Comparison of ENCODE assay signal across 20 cellular contexts in the genomic region with DNA sequence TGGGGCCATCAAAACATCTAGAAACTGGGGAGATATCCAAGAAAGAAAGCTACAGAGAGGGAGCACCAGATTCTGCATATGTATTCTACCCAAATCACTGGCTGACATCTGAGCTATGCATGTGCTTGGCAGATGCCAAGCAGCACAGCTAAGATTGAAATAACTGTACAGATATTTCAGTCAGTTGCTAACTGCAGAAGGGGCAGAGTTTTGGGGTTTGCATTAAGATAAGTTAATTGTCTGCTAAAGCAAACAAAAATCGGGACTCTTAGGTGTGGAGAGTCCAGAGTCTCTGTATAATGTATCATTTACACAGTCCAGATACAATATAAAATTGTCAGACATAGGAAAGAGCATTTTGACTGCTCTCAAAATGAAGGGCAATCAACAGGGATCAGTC.
DNase-seq lines count a peak whose midpoint lies in the region; ATAC-seq and TF ChIP-seq lines count a peak whose summit lies in the region.
"Had no signal": no experiment of that assay in that cellular context is flagged by ENCODE, and none has a peak within 500 bp of the region (broad histone marks: within the 10 kb centered on the region; RNA-seq: fewer than 3 reads in every experiment).

No MANE protein-coding gene starts in this region.

- no peak for TF ChIP-seq CTCF in brain microvascular endothelial cell (IDR thresholded peaks at IDR 0.05; ENCODE audit: low read depth, low read length, missing control alignments)

- DNase-seq in fibroblast of peridontal ligament (ENCODE audit: extremely low read depth) (peak; percentile 55), brain microvascular endothelial cell (no peak)
- DNase-seq: activated CD4-positive, alpha-beta T cell treated with anti-CD3 and anti-CD28 coated beads for 48 hours; activated T-cell treated with anti-CD3 and anti-CD28 coated beads for 4 hours; DMS53; GOT3; NCI-H1436 treated with DMSO at 0.1 percent for 48 hours; NCI-H226; stimulated activated CD4-positive, alpha-beta T cell treated with anti-CD3 and anti-CD28 coated beads, Interleukin-4, amount 100 ng/mL, for 24 hours; T-cell; trophoblast cell had no signal

- no peak overlapping the region for H3K4me3 ChIP-seq in brain microvascular endothelial cell (ENCODE audit: low read depth, low read length)
- H3K4me3 ChIP-seq: gastroesophageal sphincter, hepatocyte had no signal

- H3K36me3 ChIP-seq in brain microvascular endothelial cell (replicated peaks), result no peaks in the 10 kb centered on the region
- H3K36me3 ChIP-seq: gastroesophageal sphincter had no signal

- peak; percentile 8 for ATAC-seq in GM18909 (IDR thresholded peaks at IDR 0.05; ENCODE audit: poor library complexity, unreplicated experiment)
- ATAC-seq in GM21526 (IDR thresholded peaks at IDR 0.05; ENCODE audit: low FRiP score, unreplicated experiment), result peak; percentile 14
- peak; percentile 4 for ATAC-seq in HG03432 (IDR thresholded peaks at IDR 0.05; ENCODE audit: unreplicated experiment)
- no peak for ATAC-seq in HG03025 (IDR thresholded peaks at IDR 0.05; ENCODE audit: low FRiP score, unreplicated experiment)
- no peak for ATAC-seq in HG03378 (IDR thresholded peaks at IDR 0.05; ENCODE audit: unreplicated experiment)
- ATAC-seq in GM21576 (IDR thresholded peaks at IDR 0.05; ENCODE audit: unreplicated experiment), result no peak
- ATAC-seq: activated naive CD4-positive, alpha-beta T cell treated with anti-CD3 and anti-CD28 coated beads, Interleukin-2, amount 50 U/mL, for 72 hours; gastroesophageal sphincter; T-cell had no signal

- H3K27me3 ChIP-seq in brain microvascular endothelial cell (replicated peaks), result no peaks in the 10 kb centered on the region
- H3K27me3 ChIP-seq: gastroesophageal sphincter, hepatocyte had no signal

- H3K27ac ChIP-seq in brain microvascular endothelial cell, result no peak overlapping the region
- H3K27ac ChIP-seq: gastroesophageal sphincter, hepatocyte had no signal

- in situ Hi-C loops in brain microvascular endothelial cell (cut with HindIII; ENCODE audit: low pct_ligation_motif_present, low sequenced_read_pairs), result no loop called here

Comparison
In these comparisons a context has a peak if more than half of its experiments do, and no peak if none do; other contexts are left out.
1. ATAC-seq: peak in GM18909 (single experiment), GM21526 (single experiment) and HG03432 (single experiment); none in HG03025 (single experiment), HG03378 (single experiment) and GM21576 (single experiment).